Comparison of ENCODE assay signal across 17 cellular contexts in genomic region chr6:129345890-129346289, GRCh38.
DNase-seq lines count a peak whose midpoint lies in the region; ATAC-seq and TF ChIP-seq lines count a peak whose summit lies in the region.
"Had no signal": no experiment of that assay in that cellular context is flagged by ENCODE, and none has a peak within 500 bp of the region (broad histone marks: within the 10 kb centered on the region; RNA-seq: fewer than 3 reads in every experiment).

No MANE protein-coding gene starts in this region.

- intact Hi-C loops in sciatic nerve (cut with DNase I): no loop called here
- intact Hi-C loops in Caco-2 (cut with micrococcal nuclease; ENCODE audit: unreplicated experiment): no loop called here

- H3K9me3 Mint-ChIP-seq in Caco-2 (ENCODE audit: unreplicated experiment): no peaks in the 10 kb centered on the region
- H3K9me3 Mint-ChIP-seq: central memory CD8-positive, alpha-beta T cell had no signal

- no peaks in the 10 kb centered on the region for H3K27me3 ChIP-seq in Caco-2 (replicated peaks; ENCODE audit: control insufficient read depth, insufficient read depth, low read length)
- H3K27me3 ChIP-seq: left lung, Peyer's patch, stomach, vagina had no signal

- H3K27ac Mint-ChIP-seq in Caco-2 (ENCODE audit: unreplicated experiment): no peak overlapping the region

- H3K9me3 ChIP-seq in Caco-2: no peaks in the 10 kb centered on the region
- H3K9me3 ChIP-seq: left lung, Peyer's patch, stomach, vagina had no signal

- H3K27me3 Mint-ChIP-seq in Caco-2 (ENCODE audit: insufficient read depth, unreplicated experiment): peaks cover 12% of the 10 kb centered on the region

- CTCF ChIA-PET in Caco-2 (lab: Charles Lee): no interaction called here

- H3K4me1 Mint-ChIP-seq in Caco-2 (ENCODE audit: low read depth, unreplicated experiment): no peaks in the 10 kb centered on the region
- H3K4me1 Mint-ChIP-seq: central memory CD8-positive, alpha-beta T cell had no signal

- ATAC-seq in sciatic nerve (no peak), HG02970 (IDR thresholded peaks at IDR 0.05; ENCODE audit: low FRiP score, unreplicated experiment) (no peak)
- ATAC-seq: activated CD4-positive, CD25-positive, alpha-beta regulatory T cell treated with anti-CD3 and anti-CD28 coated beads, Interleukin-2, amount 50 U/mL, for 24 hours; left lung had no signal

- no peaks in the 10 kb centered on the region for H3K36me3 ChIP-seq in Caco-2 (ENCODE audit: control insufficient read depth, insufficient read depth, low read length)
- H3K36me3 ChIP-seq: left lung, Peyer's patch, vagina had no signal

- POLR2A ChIA-PET in Caco-2 (lab: Charles Lee): no interaction called here

- H3K4me3 ChIP-seq in skeletal muscle cell (ENCODE audit: low read depth, low read length) (no peak overlapping the region), Caco-2 (ENCODE audit: low read depth, low read length) (no peak overlapping the region)
- H3K4me3 ChIP-seq: left lung, Peyer's patch, stomach, vagina had no signal

- TF ChIP-seq CTCF in Caco-2 (IDR thresholded peaks at IDR 0.05; ENCODE audit: insufficient read depth in 1 of 2, low read depth in 1 of 2, low read length in 1 of 2, severe bottlenecking in 1 of 2, unreplicated experiment in 1 of 2): no peak

- no peak overlapping the region for H3K4me3 Mint-ChIP-seq in Caco-2 (ENCODE audit: unreplicated experiment)
- H3K4me3 Mint-ChIP-seq: central memory CD8-positive, alpha-beta T cell had no signal

- no peaks in the 10 kb centered on the region for H3K4me1 ChIP-seq in Caco-2
- H3K4me1 ChIP-seq: left lung, Peyer's patch, stomach, vagina had no signal

- no peaks in the 10 kb centered on the region for H3K36me3 Mint-ChIP-seq in Caco-2 (ENCODE audit: insufficient read depth, unreplicated experiment)

- DNase-seq in ELR (ENCODE audit: low read depth) (peak; percentile 76), NCI-H226 (peak; percentile 83), dedifferentiated amniotic fluid mesenchymal stem cell (ENCODE audit: extremely low spot score) (peak; percentile 26), skeletal muscle cell (ENCODE audit: low read depth) (peak; percentile 31), sciatic nerve (ENCODE audit: low spot score) (no peak), Caco-2 (no peak)
- DNase-seq: activated naive CD4-positive, alpha-beta T cell treated with anti-CD3 and anti-CD28 coated beads, Interleukin-2, amount 50 U/mL, for 16 hours; left lung; NCI-H187; NCI-H526 treated with DMSO at 0.1 percent for 48 hours; Peyer's patch; stomach; T-helper 1 cell had no signal

- no TSS peak for BruUV-seq in Caco-2 (replicated peaks; lab: Mats Ljungman, UMichigan)

Comparison
In these comparisons a context has a peak if more than half of its experiments do, and no peak if none do; other contexts are left out.
1. DNase-seq: peak in ELR (single experiment), NCI-H226 (single experiment), dedifferentiated amniotic fluid mesenchymal stem cell (single experiment) and skeletal muscle cell (single experiment); none in sciatic nerve (single experiment) and Caco-2 (0 of 2).